8 cellular contexts compared by ENCODE assay signal in the genomic region with DNA sequence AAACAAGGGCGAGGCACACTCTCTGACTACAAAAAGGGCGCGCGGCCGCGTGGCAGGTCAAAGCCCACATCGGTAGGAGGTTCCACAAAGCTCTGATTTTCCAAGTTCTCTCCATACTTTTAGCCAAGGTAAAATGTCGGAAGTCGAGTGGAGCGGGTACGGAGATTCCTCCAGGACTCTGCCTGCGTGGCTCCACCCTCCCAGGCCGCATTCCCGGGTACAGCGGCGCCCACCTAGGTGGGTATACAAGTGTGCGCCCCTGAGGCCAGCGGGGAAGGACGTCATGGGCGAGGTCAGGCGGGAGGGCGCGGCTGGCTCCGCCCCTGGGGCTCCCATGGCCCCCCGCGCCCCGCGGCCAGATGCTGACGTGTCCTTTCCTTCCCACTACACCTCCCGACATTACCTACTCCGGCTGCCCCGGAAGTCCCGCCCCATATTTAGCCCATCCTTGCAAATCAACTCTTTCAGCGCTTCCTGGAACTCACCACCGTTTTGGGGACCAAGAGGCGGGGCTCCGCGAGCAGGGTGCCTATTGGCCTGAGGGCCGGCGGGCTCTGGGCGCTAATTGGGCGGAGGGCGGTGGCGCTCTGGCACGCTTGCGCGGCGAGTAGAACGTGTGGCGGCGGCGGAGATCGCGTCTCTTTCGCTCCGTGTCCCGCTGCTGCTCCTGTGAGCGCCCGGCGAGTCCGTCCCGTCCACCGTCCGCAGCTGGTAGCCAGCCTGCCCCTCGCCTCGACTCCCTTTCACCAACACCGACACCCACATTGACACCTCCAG. TPM values are rescaled to one million over a fixed set of nuclear protein-coding genes. Genes with fewer than 3 reads are reported as not detected.
A peak's percentile ranks its signal among the peaks of the same experiment; 100 is the strongest.
DNase-seq lines count a peak whose midpoint lies in the region; ATAC-seq lines count a peak whose summit lies in the region.

TSS of gene SND1 (plus strand) at position 639 of the 777 bp plus-strand sequence. CDS start 180 bp downstream, outside the sequence.

- no peaks in the 10 kb centered on the region for H3K9me3 ChIP-seq in effector memory CD4-positive, alpha-beta T cell (ENCODE audit: control insufficient read depth, low read length)

- ATAC-seq in GM21360 (IDR thresholded peaks at IDR 0.05; ENCODE audit: unreplicated experiment), result peak; percentile 96

- no peaks in the 10 kb centered on the region for H3K36me3 ChIP-seq in effector memory CD4-positive, alpha-beta T cell (ENCODE audit: control insufficient read depth, insufficient read depth, low read length)

- peak within 1 kb of the TSS; percentile 86 for H3K27ac ChIP-seq in effector memory CD4-positive, alpha-beta T cell (ENCODE audit: insufficient read depth, low read length, poor library complexity, severe bottlenecking)

- peak; percentile 99 for DNase-seq in COLO668 (lab: John Stamatoyannopoulos, UW; ENCODE audit: unreplicated experiment)
- DNase-seq in HT1080 (ENCODE audit: low read depth), result peak; percentile 100
- DNase-seq in NOMO-1 treated with DMSO at 0.1 percent for 48 hours (lab: John Stamatoyannopoulos, UW; ENCODE audit: unreplicated experiment), result peak; percentile 92
- peak; percentile 97 to 99 for DNase-seq in activated CD8-positive, alpha-beta memory T cell treated with anti-CD3 and anti-CD28 coated beads for 4 hours (ENCODE audit: low read depth in 2 of 2)
- peak; percentile 96 to 99 (median 99) for DNase-seq in effector memory CD4-positive, alpha-beta T cell
- DNase-seq in lung microvascular endothelial cell (ENCODE audit: low read depth in 2 of 2), result peak; percentile 98 to 99
- DNase-seq in stimulated activated CD8-positive, alpha-beta memory T cell treated with anti-CD3 and anti-CD28 coated beads, Interleukin-12 subunit alpha, Interleukin-12 subunit beta, amount 100 ng/mL, for 1 hour (ENCODE audit: low read depth), result peak; percentile 98

- H3K4me3 ChIP-seq in effector memory CD4-positive, alpha-beta T cell (ENCODE audit: insufficient read depth, low read depth, low read length, poor library complexity, severe bottlenecking), result peak within 1 kb of the TSS; percentile 87

- H3K27me3 ChIP-seq in effector memory CD4-positive, alpha-beta T cell (replicated peaks; ENCODE audit: control insufficient read depth, insufficient read depth, low read length, poor library complexity, severe bottlenecking), result no peaks in the 10 kb centered on the region

- peaks cover 13% of the 10 kb centered on the region for H3K4me1 ChIP-seq in effector memory CD4-positive, alpha-beta T cell (ENCODE audit: control insufficient read depth, insufficient read depth, low read length, poor library complexity, severe bottlenecking)

RNA-seq across cellular contexts. Expression of gene SND1, which starts in this region (rescaled TPM):
- 145 TPM in 2 replicates for total RNA-seq in HT1080 (2014; rRNA removed; shearing (Covaris generic))
- polyA plus RNA-seq in HT1080 (2015; cell fraction: cytosol; rRNA removed), result 110 and 122 TPM in 2 replicates
- 325 and 348 TPM in 2 replicates for polyA plus RNA-seq in HT1080 (2015; cell fraction: nucleus; rRNA removed)
- 105 and 150 TPM in 2 replicates for total RNA-seq in lung microvascular endothelial cell

Comparison
In these comparisons a context has a peak if more than half of its experiments do, and no peak if none do; other contexts are left out.
1. Peak in every context shown above with its lines: DNase-seq, ATAC-seq, H3K4me3 ChIP-seq and H3K27ac ChIP-seq.